In genomic region chr5:157602505-157602904, GRCh38 we compare ENCODE assay signal across 9 cellular contexts. TPM values are rescaled to one million over a fixed set of nuclear protein-coding genes. Genes with fewer than 3 reads are reported as not detected.
DNase-seq lines count a peak whose midpoint lies in the region; ATAC-seq lines count a peak whose summit lies in the region.
"Had no signal": no experiment of that assay in that cellular context is flagged by ENCODE, and none has a peak within 500 bp of the region (broad histone marks: within the 10 kb centered on the region; RNA-seq: fewer than 3 reads in every experiment).

No MANE protein-coding gene starts in this region.

- H3K4me1 Mint-ChIP-seq in activated CD8-positive, alpha-beta T cell treated with anti-CD3 and anti-CD28 coated beads, Interleukin-2, amount 10 ng/mL, durations not matched to agents 7 days and 5 days (ENCODE audit: low read depth) = peaks cover 84% of the 10 kb centered on the region

- CTCF ChIA-PET in activated CD8-positive, alpha-beta T cell treated with anti-CD3 and anti-CD28 coated beads, Interleukin-2, amount 10 ng/mL, durations not matched to agents 7 days and 5 days (lab: Charles Lee) = no interaction called here

- H3K4me3 Mint-ChIP-seq in activated CD8-positive, alpha-beta T cell treated with anti-CD3 and anti-CD28 coated beads, Interleukin-2, amount 10 ng/mL, durations not matched to agents 7 days and 5 days = no peak overlapping the region
- H3K4me3 Mint-ChIP-seq: neural crest cell had no signal

- no peaks in the 10 kb centered on the region for H3K9me3 Mint-ChIP-seq in activated CD8-positive, alpha-beta T cell treated with anti-CD3 and anti-CD28 coated beads, Interleukin-2, amount 10 ng/mL, durations not matched to agents 7 days and 5 days (ENCODE audit: insufficient read depth)
- H3K9me3 Mint-ChIP-seq: neural crest cell had no signal

- H3K36me3 Mint-ChIP-seq in activated CD8-positive, alpha-beta T cell treated with anti-CD3 and anti-CD28 coated beads, Interleukin-2, amount 10 ng/mL, durations not matched to agents 7 days and 5 days (ENCODE audit: low read depth) = peaks cover 17% of the 10 kb centered on the region

- H3K27me3 Mint-ChIP-seq in activated CD8-positive, alpha-beta T cell treated with anti-CD3 and anti-CD28 coated beads, Interleukin-2, amount 10 ng/mL, durations not matched to agents 7 days and 5 days (ENCODE audit: low read depth) = no peaks in the 10 kb centered on the region

- peak overlapping the region; percentile 84 for H3K27ac Mint-ChIP-seq in activated CD8-positive, alpha-beta T cell treated with anti-CD3 and anti-CD28 coated beads, Interleukin-2, amount 10 ng/mL, durations not matched to agents 7 days and 5 days

- POLR2A ChIA-PET in activated CD8-positive, alpha-beta T cell treated with anti-CD3 and anti-CD28 coated beads, Interleukin-2, amount 10 ng/mL, durations not matched to agents 7 days and 5 days (lab: Charles Lee) = no interaction called here

- peak; percentile 19 for DNase-seq in activated gamma-delta T cell treated with anti-CD3 and anti-CD28 coated beads, Interleukin-2, amount 50 U/mL, for 16 hours (ENCODE audit: low read depth)
- DNase-seq in activated gamma-delta T cell (lab: John Stamatoyannopoulos, UW) (no peak), globus pallidus (ENCODE audit: low spot score) (no peak), foreskin melanocyte (no peak), NCI-H1694 (lab: John Stamatoyannopoulos, UW) (no peak)
- DNase-seq in activated CD8-positive, alpha-beta T cell treated with anti-CD3 and anti-CD28 coated beads, Interleukin-2, amount 10 ng/mL, durations not matched to agents 7 days and 5 days = peak; percentile 53
- DNase-seq in stimulated activated CD4-positive, alpha-beta T cell treated with anti-CD3 and anti-CD28 coated beads, Interleukin-15, amount 100 ng/mL, for 24 hours = peak; percentile 64

- ATAC-seq in HG03439 (IDR thresholded peaks at IDR 0.05; ENCODE audit: unreplicated experiment) = peak; percentile 46
- peak; percentile 43 for ATAC-seq in activated CD8-positive, alpha-beta T cell treated with anti-CD3 and anti-CD28 coated beads, Interleukin-2, amount 10 ng/mL, durations not matched to agents 7 days and 5 days

RNA-seq across cellular contexts. Expression of gene ADAM19, which starts 26.9 kb away (rescaled TPM):
- total RNA-seq in activated CD8-positive, alpha-beta T cell treated with anti-CD3 and anti-CD28 coated beads, Interleukin-2, amount 10 ng/mL, durations not matched to agents 7 days and 5 days = 10 to 100 TPM; 77.7 to 80.6 TPM

RNA-seq across cellular contexts. Expression of gene SOX30, which starts 49.7 kb away (rescaled TPM):
- total RNA-seq in activated CD8-positive, alpha-beta T cell treated with anti-CD3 and anti-CD28 coated beads, Interleukin-2, amount 10 ng/mL, durations not matched to agents 7 days and 5 days = under 1 TPM; 0.10 to 0.11 TPM
- total RNA-seq: neural crest cell had no signal

Comparison
In these comparisons a context has a peak if more than half of its experiments do, and no peak if none do; other contexts are left out.
1. DNase-seq: peak in activated gamma-delta T cell treated with anti-CD3 and anti-CD28 coated beads, Interleukin-2, amount 50 U/mL, for 16 hours (single experiment), activated CD8-positive, alpha-beta T cell treated with anti-CD3 and anti-CD28 coated beads, Interleukin-2, amount 10 ng/mL, durations not matched to agents 7 days and 5 days (single experiment) and stimulated activated CD4-positive, alpha-beta T cell treated with anti-CD3 and anti-CD28 coated beads, Interleukin-15, amount 100 ng/mL, for 24 hours (single experiment); none in activated gamma-delta T cell (single experiment), globus pallidus (single experiment), foreskin melanocyte (single experiment) and NCI-H1694 (single experiment).